In the genomic region with DNA sequence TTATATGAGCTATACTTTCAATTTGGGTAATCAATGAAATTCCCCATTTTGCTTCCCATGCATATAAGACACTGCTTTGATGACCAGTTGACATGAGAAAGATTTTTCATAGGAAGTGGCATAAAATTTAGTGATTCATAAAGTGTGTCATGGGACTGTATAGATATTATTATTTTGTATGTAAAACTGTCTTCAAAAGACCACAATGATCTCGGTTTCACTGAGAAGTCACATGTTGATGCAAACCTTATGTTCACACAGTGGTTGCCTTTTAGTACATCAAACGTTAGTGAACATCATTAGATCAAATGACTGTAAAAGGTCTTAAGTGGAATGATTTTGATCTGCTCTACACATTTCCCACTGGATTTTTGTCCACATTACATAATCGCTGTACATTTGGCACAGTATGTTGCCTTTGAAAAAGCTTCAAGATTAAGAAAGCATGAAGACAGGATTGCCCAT, we compare ENCODE assay signal across 1 cellular context.
TF ChIP-seq lines count a peak whose summit lies in the region.

No MANE protein-coding gene starts in this region.

TF ChIP-seq in GM12878, 131 proteins besides CTCF, POLR2A, EP300 and RAD21 (continued from another document and continues in another):
- TF ChIP-seq, protein P1, sequence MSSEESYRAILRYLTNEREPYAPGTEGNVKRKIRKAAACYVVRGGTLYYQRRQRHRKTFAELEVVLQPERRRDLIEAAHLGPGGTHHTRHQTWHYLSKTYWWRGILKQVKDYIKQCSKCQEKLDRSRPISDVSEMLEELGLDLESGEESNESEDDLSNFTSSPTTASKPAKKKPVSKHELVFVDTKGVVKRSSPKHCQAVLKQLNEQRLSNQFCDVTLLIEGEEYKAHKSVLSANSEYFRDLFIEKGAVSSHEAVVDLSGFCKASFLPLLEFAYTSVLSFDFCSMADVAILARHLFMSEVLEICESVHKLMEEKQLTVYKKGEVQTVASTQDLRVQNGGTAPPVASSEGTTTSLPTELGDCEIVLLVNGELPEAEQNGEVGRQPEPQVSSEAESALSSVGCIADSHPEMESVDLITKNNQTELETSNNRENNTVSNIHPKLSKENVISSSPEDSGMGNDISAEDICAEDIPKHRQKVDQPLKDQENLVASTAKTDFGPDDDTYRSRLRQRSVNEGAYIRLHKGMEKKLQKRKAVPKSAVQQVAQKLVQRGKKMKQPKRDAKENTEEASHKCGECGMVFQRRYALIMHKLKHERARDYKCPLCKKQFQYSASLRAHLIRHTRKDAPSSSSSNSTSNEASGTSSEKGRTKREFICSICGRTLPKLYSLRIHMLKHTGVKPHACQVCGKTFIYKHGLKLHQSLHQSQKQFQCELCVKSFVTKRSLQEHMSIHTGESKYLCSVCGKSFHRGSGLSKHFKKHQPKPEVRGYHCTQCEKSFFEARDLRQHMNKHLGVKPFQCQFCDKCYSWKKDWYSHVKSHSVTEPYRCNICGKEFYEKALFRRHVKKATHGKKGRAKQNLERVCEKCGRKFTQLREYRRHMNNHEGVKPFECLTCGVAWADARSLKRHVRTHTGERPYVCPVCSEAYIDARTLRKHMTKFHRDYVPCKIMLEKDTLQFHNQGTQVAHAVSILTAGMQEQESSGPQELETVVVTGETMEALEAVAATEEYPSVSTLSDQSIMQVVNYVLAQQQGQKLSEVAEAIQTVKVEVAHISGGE (CRISPR knock-in tag; IDR thresholded peaks at IDR 0.05): no peak
- TF ChIP-seq GATAD2B (conservative IDR thresholded peaks at IDR 0.05; ENCODE audit: low read depth) (peak; percentile 76), PAX5 (IDR thresholded peaks at IDR 0.05; ENCODE audit: borderline replicate concordance, low read depth, low read length) (0 out of 2 replicates have a peak, but pooled peaks have one; percentile 47), DPF2 (IDR thresholded peaks at IDR 0.05) (peak; percentile 81), BCL11A (IDR thresholded peaks at IDR 0.05; ENCODE audit: low read depth, low read length) (peak; percentile 79), MYC (IDR thresholded peaks at IDR 0.05; ENCODE audit: insufficient read depth, insufficient read length, insufficient replicate concordance, low read length, severe bottlenecking) (no peak), PML (IDR thresholded peaks at IDR 0.05; ENCODE audit: low read length) (peak; percentile 52; the same call in 1 of the 2 replicates), ATF7 (IDR thresholded peaks at IDR 0.05; ENCODE audit: low read depth) (peak; percentile 89), EGR1 (IDR thresholded peaks at IDR 0.05; ENCODE audit: borderline replicate concordance in 1 of 2, low read depth in 2 of 2, low read length in 2 of 2) (no peak), EZH2 (IDR thresholded peaks at IDR 0.05; ENCODE audit: borderline replicate concordance, control insufficient read depth, low read depth, low read length) (no peak), SREBF1 (IDR thresholded peaks at IDR 0.05; ENCODE audit: low read length) (no peak), RBBP5 (conservative IDR thresholded peaks at IDR 0.05) (no peak), ESRRA (IDR thresholded peaks at IDR 0.05; ENCODE audit: low read length) (no peak), HDGF (IDR thresholded peaks at IDR 0.05) (no peak), LARP7 (IDR thresholded peaks at IDR 0.05) (no peak), KLF5 (IDR thresholded peaks at IDR 0.05; ENCODE audit: partially characterized antibody) (peak; percentile 23), IKZF1 (conservative IDR thresholded peaks at IDR 0.05) (peak; percentile 74), MTA3 (IDR thresholded peaks at IDR 0.05; ENCODE audit: borderline replicate concordance, low read length) (peak; percentile 24; the same call in 1 of the 2 replicates), ZNF622 (IDR thresholded peaks at IDR 0.05) (no peak), NFXL1 (IDR thresholded peaks at IDR 0.05; ENCODE audit: borderline replicate concordance) (no peak), HDAC6 (IDR thresholded peaks at IDR 0.05; ENCODE audit: unreplicated experiment) (no peak), MEF2B (IDR thresholded peaks at IDR 0.05; ENCODE audit: partially characterized antibody, poor library complexity, severe bottlenecking) (peak; percentile 78), STAT3 (IDR thresholded peaks at IDR 0.05; ENCODE audit: low read depth, low read length) (no peak), HDAC2 (IDR thresholded peaks at IDR 0.05) (no peak), IKZF2 (IDR thresholded peaks at IDR 0.05) (peak; percentile 90 to 92), NR2C1 (IDR thresholded peaks at IDR 0.05) (no peak)
- TF ChIP-seq, protein P2, sequence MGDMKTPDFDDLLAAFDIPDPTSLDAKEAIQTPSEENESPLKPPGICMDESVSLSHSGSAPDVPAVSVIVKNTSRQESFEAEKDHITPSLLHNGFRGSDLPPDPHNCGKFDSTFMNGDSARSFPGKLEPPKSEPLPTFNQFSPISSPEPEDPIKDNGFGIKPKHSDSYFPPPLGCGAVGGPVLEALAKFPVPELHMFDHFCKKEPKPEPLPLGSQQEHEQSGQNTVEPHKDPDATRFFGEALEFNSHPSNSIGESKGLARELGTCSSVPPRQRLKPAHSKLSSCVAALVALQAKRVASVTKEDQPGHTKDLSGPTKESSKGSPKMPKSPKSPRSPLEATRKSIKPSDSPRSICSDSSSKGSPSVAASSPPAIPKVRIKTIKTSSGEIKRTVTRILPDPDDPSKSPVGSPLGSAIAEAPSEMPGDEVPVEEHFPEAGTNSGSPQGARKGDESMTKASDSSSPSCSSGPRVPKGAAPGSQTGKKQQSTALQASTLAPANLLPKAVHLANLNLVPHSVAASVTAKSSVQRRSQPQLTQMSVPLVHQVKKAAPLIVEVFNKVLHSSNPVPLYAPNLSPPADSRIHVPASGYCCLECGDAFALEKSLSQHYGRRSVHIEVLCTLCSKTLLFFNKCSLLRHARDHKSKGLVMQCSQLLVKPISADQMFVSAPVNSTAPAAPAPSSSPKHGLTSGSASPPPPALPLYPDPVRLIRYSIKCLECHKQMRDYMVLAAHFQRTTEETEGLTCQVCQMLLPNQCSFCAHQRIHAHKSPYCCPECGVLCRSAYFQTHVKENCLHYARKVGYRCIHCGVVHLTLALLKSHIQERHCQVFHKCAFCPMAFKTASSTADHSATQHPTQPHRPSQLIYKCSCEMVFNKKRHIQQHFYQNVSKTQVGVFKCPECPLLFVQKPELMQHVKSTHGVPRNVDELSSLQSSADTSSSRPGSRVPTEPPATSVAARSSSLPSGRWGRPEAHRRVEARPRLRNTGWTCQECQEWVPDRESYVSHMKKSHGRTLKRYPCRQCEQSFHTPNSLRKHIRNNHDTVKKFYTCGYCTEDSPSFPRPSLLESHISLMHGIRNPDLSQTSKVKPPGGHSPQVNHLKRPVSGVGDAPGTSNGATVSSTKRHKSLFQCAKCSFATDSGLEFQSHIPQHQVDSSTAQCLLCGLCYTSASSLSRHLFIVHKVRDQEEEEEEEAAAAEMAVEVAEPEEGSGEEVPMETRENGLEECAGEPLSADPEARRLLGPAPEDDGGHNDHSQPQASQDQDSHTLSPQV (IDR thresholded peaks at IDR 0.05): 0 out of 2 replicates have a peak, but pooled peaks have one; percentile 8
- TF ChIP-seq, protein P3, sequence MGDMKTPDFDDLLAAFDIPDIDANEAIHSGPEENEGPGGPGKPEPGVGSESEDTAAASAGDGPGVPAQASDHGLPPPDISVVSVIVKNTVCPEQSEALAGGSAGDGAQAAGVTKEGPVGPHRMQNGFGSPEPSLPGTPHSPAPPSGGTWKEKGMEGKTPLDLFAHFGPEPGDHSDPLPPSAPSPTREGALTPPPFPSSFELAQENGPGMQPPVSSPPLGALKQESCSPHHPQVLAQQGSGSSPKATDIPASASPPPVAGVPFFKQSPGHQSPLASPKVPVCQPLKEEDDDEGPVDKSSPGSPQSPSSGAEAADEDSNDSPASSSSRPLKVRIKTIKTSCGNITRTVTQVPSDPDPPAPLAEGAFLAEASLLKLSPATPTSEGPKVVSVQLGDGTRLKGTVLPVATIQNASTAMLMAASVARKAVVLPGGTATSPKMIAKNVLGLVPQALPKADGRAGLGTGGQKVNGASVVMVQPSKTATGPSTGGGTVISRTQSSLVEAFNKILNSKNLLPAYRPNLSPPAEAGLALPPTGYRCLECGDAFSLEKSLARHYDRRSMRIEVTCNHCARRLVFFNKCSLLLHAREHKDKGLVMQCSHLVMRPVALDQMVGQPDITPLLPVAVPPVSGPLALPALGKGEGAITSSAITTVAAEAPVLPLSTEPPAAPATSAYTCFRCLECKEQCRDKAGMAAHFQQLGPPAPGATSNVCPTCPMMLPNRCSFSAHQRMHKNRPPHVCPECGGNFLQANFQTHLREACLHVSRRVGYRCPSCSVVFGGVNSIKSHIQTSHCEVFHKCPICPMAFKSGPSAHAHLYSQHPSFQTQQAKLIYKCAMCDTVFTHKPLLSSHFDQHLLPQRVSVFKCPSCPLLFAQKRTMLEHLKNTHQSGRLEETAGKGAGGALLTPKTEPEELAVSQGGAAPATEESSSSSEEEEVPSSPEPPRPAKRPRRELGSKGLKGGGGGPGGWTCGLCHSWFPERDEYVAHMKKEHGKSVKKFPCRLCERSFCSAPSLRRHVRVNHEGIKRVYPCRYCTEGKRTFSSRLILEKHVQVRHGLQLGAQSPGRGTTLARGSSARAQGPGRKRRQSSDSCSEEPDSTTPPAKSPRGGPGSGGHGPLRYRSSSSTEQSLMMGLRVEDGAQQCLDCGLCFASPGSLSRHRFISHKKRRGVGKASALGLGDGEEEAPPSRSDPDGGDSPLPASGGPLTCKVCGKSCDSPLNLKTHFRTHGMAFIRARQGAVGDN (IDR thresholded peaks at IDR 0.05): peak; percentile 85
- TF ChIP-seq, protein P4, sequence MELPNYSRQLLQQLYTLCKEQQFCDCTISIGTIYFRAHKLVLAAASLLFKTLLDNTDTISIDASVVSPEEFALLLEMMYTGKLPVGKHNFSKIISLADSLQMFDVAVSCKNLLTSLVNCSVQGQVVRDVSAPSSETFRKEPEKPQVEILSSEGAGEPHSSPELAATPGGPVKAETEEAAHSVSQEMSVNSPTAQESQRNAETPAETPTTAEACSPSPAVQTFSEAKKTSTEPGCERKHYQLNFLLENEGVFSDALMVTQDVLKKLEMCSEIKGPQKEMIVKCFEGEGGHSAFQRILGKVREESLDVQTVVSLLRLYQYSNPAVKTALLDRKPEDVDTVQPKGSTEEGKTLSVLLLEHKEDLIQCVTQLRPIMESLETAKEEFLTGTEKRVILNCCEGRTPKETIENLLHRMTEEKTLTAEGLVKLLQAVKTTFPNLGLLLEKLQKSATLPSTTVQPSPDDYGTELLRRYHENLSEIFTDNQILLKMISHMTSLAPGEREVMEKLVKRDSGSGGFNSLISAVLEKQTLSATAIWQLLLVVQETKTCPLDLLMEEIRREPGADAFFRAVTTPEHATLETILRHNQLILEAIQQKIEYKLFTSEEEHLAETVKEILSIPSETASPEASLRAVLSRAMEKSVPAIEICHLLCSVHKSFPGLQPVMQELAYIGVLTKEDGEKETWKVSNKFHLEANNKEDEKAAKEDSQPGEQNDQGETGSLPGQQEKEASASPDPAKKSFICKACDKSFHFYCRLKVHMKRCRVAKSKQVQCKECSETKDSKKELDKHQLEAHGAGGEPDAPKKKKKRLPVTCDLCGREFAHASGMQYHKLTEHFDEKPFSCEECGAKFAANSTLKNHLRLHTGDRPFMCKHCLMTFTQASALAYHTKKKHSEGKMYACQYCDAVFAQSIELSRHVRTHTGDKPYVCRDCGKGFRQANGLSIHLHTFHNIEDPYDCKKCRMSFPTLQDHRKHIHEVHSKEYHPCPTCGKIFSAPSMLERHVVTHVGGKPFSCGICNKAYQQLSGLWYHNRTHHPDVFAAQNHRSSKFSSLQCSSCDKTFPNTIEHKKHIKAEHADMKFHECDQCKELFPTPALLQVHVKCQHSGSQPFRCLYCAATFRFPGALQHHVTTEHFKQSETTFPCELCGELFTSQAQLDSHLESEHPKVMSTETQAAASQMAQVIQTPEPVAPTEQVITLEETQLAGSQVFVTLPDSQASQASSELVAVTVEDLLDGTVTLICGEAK (IDR thresholded peaks at IDR 0.05; ENCODE audit: borderline replicate concordance): no peak
- TF ChIP-seq, protein P5, sequence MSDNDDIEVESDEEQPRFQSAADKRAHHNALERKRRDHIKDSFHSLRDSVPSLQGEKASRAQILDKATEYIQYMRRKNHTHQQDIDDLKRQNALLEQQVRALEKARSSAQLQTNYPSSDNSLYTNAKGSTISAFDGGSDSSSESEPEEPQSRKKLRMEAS (IDR thresholded peaks at IDR 0.05; ENCODE audit: low read depth, low read length): no peak
- TF ChIP-seq, protein P6, sequence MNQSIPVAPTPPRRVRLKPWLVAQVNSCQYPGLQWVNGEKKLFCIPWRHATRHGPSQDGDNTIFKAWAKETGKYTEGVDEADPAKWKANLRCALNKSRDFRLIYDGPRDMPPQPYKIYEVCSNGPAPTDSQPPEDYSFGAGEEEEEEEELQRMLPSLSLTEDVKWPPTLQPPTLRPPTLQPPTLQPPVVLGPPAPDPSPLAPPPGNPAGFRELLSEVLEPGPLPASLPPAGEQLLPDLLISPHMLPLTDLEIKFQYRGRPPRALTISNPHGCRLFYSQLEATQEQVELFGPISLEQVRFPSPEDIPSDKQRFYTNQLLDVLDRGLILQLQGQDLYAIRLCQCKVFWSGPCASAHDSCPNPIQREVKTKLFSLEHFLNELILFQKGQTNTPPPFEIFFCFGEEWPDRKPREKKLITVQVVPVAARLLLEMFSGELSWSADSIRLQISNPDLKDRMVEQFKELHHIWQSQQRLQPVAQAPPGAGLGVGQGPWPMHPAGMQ (IDR thresholded peaks at IDR 0.05; ENCODE audit: borderline replicate concordance): no peak
- TF ChIP-seq, protein P7, sequence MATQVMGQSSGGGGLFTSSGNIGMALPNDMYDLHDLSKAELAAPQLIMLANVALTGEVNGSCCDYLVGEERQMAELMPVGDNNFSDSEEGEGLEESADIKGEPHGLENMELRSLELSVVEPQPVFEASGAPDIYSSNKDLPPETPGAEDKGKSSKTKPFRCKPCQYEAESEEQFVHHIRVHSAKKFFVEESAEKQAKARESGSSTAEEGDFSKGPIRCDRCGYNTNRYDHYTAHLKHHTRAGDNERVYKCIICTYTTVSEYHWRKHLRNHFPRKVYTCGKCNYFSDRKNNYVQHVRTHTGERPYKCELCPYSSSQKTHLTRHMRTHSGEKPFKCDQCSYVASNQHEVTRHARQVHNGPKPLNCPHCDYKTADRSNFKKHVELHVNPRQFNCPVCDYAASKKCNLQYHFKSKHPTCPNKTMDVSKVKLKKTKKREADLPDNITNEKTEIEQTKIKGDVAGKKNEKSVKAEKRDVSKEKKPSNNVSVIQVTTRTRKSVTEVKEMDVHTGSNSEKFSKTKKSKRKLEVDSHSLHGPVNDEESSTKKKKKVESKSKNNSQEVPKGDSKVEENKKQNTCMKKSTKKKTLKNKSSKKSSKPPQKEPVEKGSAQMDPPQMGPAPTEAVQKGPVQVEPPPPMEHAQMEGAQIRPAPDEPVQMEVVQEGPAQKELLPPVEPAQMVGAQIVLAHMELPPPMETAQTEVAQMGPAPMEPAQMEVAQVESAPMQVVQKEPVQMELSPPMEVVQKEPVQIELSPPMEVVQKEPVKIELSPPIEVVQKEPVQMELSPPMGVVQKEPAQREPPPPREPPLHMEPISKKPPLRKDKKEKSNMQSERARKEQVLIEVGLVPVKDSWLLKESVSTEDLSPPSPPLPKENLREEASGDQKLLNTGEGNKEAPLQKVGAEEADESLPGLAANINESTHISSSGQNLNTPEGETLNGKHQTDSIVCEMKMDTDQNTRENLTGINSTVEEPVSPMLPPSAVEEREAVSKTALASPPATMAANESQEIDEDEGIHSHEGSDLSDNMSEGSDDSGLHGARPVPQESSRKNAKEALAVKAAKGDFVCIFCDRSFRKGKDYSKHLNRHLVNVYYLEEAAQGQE (IDR thresholded peaks at IDR 0.05; ENCODE audit: low read depth, low read length): no peak
